In the genomic region with DNA sequence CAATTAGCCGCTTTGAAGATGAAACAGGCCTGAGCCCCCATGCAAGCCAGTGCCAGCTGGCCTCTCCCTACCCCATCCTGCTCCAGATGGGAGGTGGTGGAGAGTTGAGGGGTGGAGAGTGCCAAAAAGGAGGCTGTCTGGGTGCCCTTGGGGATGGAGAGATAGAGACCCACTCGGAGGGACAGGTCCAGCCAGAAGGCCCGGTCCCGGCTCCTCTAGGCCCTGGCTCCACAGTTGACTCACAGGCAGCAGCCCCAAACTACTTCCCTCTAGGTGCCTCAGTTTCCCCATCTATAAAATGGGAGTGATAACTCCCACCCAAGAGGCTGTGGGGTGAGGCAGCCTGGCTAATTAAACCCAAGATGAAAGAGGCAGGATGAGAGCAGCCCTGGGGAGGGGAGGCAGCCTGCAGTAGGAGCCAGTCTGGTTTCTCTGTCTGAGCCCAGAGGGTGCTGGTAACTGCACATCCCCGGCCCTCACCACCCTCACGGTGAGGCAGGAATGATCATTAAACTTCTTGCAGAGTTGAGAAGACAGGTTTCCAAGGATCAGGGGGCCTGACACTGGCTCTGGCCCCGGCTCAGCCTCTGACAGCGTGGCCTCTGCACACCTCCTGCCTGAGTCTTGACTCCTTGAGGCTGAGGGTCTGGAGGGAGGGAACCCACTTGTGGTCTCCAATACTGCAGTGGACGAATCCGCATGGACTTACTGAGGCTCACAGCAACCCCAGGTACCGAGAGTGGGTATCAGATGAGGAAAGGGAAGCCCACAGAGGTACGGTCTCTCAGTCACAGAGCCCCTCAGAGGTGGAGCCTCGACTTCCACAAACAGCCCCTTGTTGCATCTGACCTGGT, we compare ENCODE assay signal across 1 cellular context.
TF ChIP-seq lines count a peak whose summit lies in the region.

No MANE protein-coding gene starts in this region.

TF ChIP-seq in K562, 482 proteins besides CTCF, POLR2A, EP300 and RAD21:
- TF ChIP-seq RFX1 (IDR thresholded peaks at IDR 0.05) = no peak
- TF ChIP-seq, protein P1, sequence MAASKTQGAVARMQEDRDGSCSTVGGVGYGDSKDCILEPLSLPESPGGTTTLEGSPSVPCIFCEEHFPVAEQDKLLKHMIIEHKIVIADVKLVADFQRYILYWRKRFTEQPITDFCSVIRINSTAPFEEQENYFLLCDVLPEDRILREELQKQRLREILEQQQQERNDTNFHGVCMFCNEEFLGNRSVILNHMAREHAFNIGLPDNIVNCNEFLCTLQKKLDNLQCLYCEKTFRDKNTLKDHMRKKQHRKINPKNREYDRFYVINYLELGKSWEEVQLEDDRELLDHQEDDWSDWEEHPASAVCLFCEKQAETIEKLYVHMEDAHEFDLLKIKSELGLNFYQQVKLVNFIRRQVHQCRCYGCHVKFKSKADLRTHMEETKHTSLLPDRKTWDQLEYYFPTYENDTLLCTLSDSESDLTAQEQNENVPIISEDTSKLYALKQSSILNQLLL (CRISPR knock-in tag; IDR thresholded peaks at IDR 0.05; ENCODE audit: borderline replicate concordance) = no peak
- no peak for TF ChIP-seq ZC3H8 (IDR thresholded peaks at IDR 0.05)
- TF ChIP-seq KDM1A (IDR thresholded peaks at IDR 0.05) = peak in 1 of 2 experiments; percentile 51; a peak in 1 of 4 replicates
- no peak for TF ChIP-seq NFXL1 (CRISPR knock-in tag; IDR thresholded peaks at IDR 0.05)
- TF ChIP-seq, protein P2, sequence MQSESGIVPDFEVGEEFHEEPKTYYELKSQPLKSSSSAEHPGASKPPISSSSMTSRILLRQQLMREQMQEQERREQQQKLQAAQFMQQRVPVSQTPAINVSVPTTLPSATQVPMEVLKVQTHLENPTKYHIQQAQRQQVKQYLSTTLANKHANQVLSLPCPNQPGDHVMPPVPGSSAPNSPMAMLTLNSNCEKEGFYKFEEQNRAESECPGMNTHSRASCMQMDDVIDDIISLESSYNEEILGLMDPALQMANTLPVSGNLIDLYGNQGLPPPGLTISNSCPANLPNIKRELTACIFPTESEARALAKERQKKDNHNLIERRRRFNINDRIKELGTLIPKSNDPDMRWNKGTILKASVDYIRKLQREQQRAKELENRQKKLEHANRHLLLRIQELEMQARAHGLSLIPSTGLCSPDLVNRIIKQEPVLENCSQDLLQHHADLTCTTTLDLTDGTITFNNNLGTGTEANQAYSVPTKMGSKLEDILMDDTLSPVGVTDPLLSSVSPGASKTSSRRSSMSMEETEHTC (IDR thresholded peaks at IDR 0.05) = no peak
- no peak for TF ChIP-seq ZNF311 (CRISPR knock-in tag; IDR thresholded peaks at IDR 0.05)
- TF ChIP-seq RBM25 (IDR thresholded peaks at IDR 0.05; ENCODE audit: low read depth, low read length, severe bottlenecking) = peak; percentile 58
- TF ChIP-seq BCOR (IDR thresholded peaks at IDR 0.05) = peak; percentile 72
